In genomic region chr17:18236494-18236893, GRCh38 we compare ENCODE assay signal across 17 cellular contexts. TPM values are rescaled to one million over a fixed set of nuclear protein-coding genes. Genes with fewer than 3 reads are reported as not detected.
A peak's percentile ranks its signal among the peaks of the same experiment; 100 is the strongest.
DNase-seq lines count a peak whose midpoint lies in the region; ATAC-seq and TF ChIP-seq lines count a peak whose summit lies in the region.
"Had no signal": no experiment of that assay in that cellular context is flagged by ENCODE, and none has a peak within 500 bp of the region (broad histone marks: within the 10 kb centered on the region; RNA-seq: fewer than 3 reads in every experiment).

No MANE protein-coding gene starts in this region.

- H3K4me3 Mint-ChIP-seq in CD4-positive, CD25-positive, alpha-beta regulatory T cell, result no peak overlapping the region
- no peak overlapping the region for H3K4me3 Mint-ChIP-seq in GM23338
- H3K4me3 Mint-ChIP-seq in central memory CD8-positive, alpha-beta T cell, result no peak overlapping the region
- H3K4me3 Mint-ChIP-seq in naive thymus-derived CD8-positive, alpha-beta T cell, result no peak overlapping the region
- H3K4me3 Mint-ChIP-seq: CD8-positive, alpha-beta T cell had no signal

- no peak for DNase-seq in CD4-positive, CD25-positive, alpha-beta regulatory T cell
- DNase-seq in GM23338 (ENCODE audit: low spot score) (no peak), NCI-H146 treated with DMSO at 0.1 percent for 48 hours (lab: John Stamatoyannopoulos, UW; ENCODE audit: unreplicated experiment) (no peak), thyroid gland (no peak)
- no peak for DNase-seq in central memory CD8-positive, alpha-beta T cell (ENCODE audit: low spot score in 2 of 2)
- no peak for DNase-seq in naive thymus-derived CD8-positive, alpha-beta T cell
- DNase-seq: BE2C; CD8-positive, alpha-beta T cell; KBM-7; NCI-H1092; NCI-H1694 treated with DMSO at 0.1 percent for 48 hours; NCI-H446; Right ventricle myocardium superior had no signal

- H3K9me2 ChIP-seq in GM23338 (ENCODE audit: insufficient read depth), result no peaks in the 10 kb centered on the region

- peaks cover 13% of the 10 kb centered on the region for H3K36me3 ChIP-seq in CD4-positive, CD25-positive, alpha-beta regulatory T cell (ENCODE audit: control insufficient read depth, insufficient read depth, low read length)
- H3K36me3 ChIP-seq in GM23338 (ENCODE audit: insufficient read depth), result 0 out of 2 replicates have a peak, but pooled peaks cover 3% of the 10 kb centered on the region
- peaks cover 5 to 10% of the 10 kb centered on the region in 2 donors for H3K36me3 ChIP-seq in thyroid gland
- H3K36me3 ChIP-seq: BE2C had no signal

- peak overlapping the region in 2 of 3 donors; percentile 41 to 42 for H3K27ac Mint-ChIP-seq in CD4-positive, CD25-positive, alpha-beta regulatory T cell
- H3K27ac Mint-ChIP-seq in GM23338, result 0 out of 2 replicates have a peak overlapping the region, but pooled peaks have one; percentile 26
- H3K27ac Mint-ChIP-seq in central memory CD8-positive, alpha-beta T cell (ENCODE audit: low read depth), result peak overlapping the region; percentile 32
- no peak overlapping the region for H3K27ac Mint-ChIP-seq in naive thymus-derived CD8-positive, alpha-beta T cell
- H3K27ac Mint-ChIP-seq: CD8-positive, alpha-beta T cell had no signal

- H3K79me2 ChIP-seq in GM23338 (replicated peaks; ENCODE audit: insufficient read depth), result peaks cover 6% of the 10 kb centered on the region

- H3F3A ChIP-seq in GM23338 (replicated peaks; ENCODE audit: low read depth), result no peaks in the 10 kb centered on the region

- no peaks in the 10 kb centered on the region for H3K4me1 ChIP-seq in CD4-positive, CD25-positive, alpha-beta regulatory T cell (ENCODE audit: control insufficient read depth, insufficient read depth, low read length, poor library complexity, severe bottlenecking)
- H3K4me1 ChIP-seq in GM23338 (ENCODE audit: insufficient read depth) (no peaks in the 10 kb centered on the region), thyroid gland (no peaks in the 10 kb centered on the region)
- H3K4me1 ChIP-seq: BE2C, HAP-1 had no signal

- H3K27me3 ChIP-seq in CD4-positive, CD25-positive, alpha-beta regulatory T cell (ENCODE audit: control insufficient read depth, insufficient read depth, low read length), result no peaks in the 10 kb centered on the region
- H3K27me3 ChIP-seq in GM23338 (ENCODE audit: insufficient read depth) (no peaks in the 10 kb centered on the region), layer of hippocampus (ENCODE audit: control insufficient read depth, insufficient read depth, low read length) (no peaks in the 10 kb centered on the region), thyroid gland (no peaks in the 10 kb centered on the region)
- H3K27me3 ChIP-seq: BE2C had no signal

- H3K9me3 Mint-ChIP-seq in CD4-positive, CD25-positive, alpha-beta regulatory T cell, result no peaks in the 10 kb centered on the region
- no peaks in the 10 kb centered on the region for H3K9me3 Mint-ChIP-seq in GM23338
- no peaks in the 10 kb centered on the region for H3K9me3 Mint-ChIP-seq in central memory CD8-positive, alpha-beta T cell
- no peaks in the 10 kb centered on the region for H3K9me3 Mint-ChIP-seq in naive thymus-derived CD8-positive, alpha-beta T cell
- H3K9me3 Mint-ChIP-seq: CD8-positive, alpha-beta T cell had no signal

- no peak overlapping the region for H2AFZ ChIP-seq in GM23338

- no peaks in the 10 kb centered on the region for H3K4me1 Mint-ChIP-seq in CD4-positive, CD25-positive, alpha-beta regulatory T cell
- H3K4me1 Mint-ChIP-seq in GM23338, result no peaks in the 10 kb centered on the region
- peaks cover 5% of the 10 kb centered on the region for H3K4me1 Mint-ChIP-seq in central memory CD8-positive, alpha-beta T cell
- peaks cover 0 to 6% (median 0%) of the 10 kb centered on the region in 4 donors for H3K4me1 Mint-ChIP-seq in naive thymus-derived CD8-positive, alpha-beta T cell

- TF ChIP-seq CTCF in GM23338 (conservative IDR thresholded peaks at IDR 0.05; ENCODE audit: low read depth in 2 of 2), result no peak
- TF ChIP-seq CTCF in thyroid gland (IDR thresholded peaks at IDR 0.05), result no peak

- no peaks in the 10 kb centered on the region for H3K9me3 ChIP-seq in CD4-positive, CD25-positive, alpha-beta regulatory T cell (ENCODE audit: control insufficient read depth in 2 of 2, low read length in 2 of 2)
- no peaks in the 10 kb centered on the region for H3K9me3 ChIP-seq in thyroid gland
- H3K9me3 ChIP-seq: BE2C, HAP-1 had no signal

- H3K27me3 Mint-ChIP-seq in CD4-positive, CD25-positive, alpha-beta regulatory T cell, result no peaks in the 10 kb centered on the region
- H3K27me3 Mint-ChIP-seq in GM23338 (ENCODE audit: insufficient read depth, low read depth, poor library complexity), result peaks cover 5% of the 10 kb centered on the region
- H3K27me3 Mint-ChIP-seq in central memory CD8-positive, alpha-beta T cell, result no peaks in the 10 kb centered on the region
- no peaks in the 10 kb centered on the region for H3K27me3 Mint-ChIP-seq in naive thymus-derived CD8-positive, alpha-beta T cell

- H3K4me2 ChIP-seq in GM23338, result no peak overlapping the region

- intact Hi-C loops in thyroid gland (cut with DNase I), result no loop called here

- H4K20me1 ChIP-seq in GM23338 (replicated peaks; ENCODE audit: insufficient read depth), result no peaks in the 10 kb centered on the region; the same call in 1 of the 2 replicates

- H3K4me3 ChIP-seq in CD4-positive, CD25-positive, alpha-beta regulatory T cell (ENCODE audit: low read depth, low read length), result no peak overlapping the region
- H3K4me3 ChIP-seq in GM23338 (no peak overlapping the region), thyroid gland (replicated peaks in 1 of 3) (no peak overlapping the region)
- H3K4me3 ChIP-seq: HAP-1 had no signal

- no peak overlapping the region for H3K27ac ChIP-seq in CD4-positive, CD25-positive, alpha-beta regulatory T cell (ENCODE audit: insufficient read depth, low read length, poor library complexity, severe bottlenecking)
- H3K27ac ChIP-seq in GM23338 (ENCODE audit: low read depth) (no peak overlapping the region), layer of hippocampus (ENCODE audit: low read depth, low read length) (peak overlapping the region; percentile 57), thyroid gland (no peak overlapping the region)
- H3K27ac ChIP-seq: HL-60 had no signal

- ATAC-seq in CD4-positive, CD25-positive, alpha-beta regulatory T cell (ENCODE audit: low read depth in 2 of 2), result no peak
- ATAC-seq in GM23338, result no peak
- no peak for ATAC-seq in central memory CD8-positive, alpha-beta T cell (replicated peaks; ENCODE audit: extremely low read depth, poor library complexity, severe bottlenecking)
- ATAC-seq in GM18868 (IDR thresholded peaks at IDR 0.05; ENCODE audit: unreplicated experiment), result no peak
- no peak for ATAC-seq in naive thymus-derived CD8-positive, alpha-beta T cell
- ATAC-seq: CD8-positive, alpha-beta T cell had no signal

- WGBS in thyroid gland, 2 donors, result 92 to 93% methylated on average over 11 to 17 of the region's 18 CpGs

- H3K36me3 Mint-ChIP-seq in CD4-positive, CD25-positive, alpha-beta regulatory T cell, result peaks cover 13% of the 10 kb centered on the region
- peaks cover 39% of the 10 kb centered on the region for H3K36me3 Mint-ChIP-seq in GM23338 (ENCODE audit: low read depth)
- peaks cover 7% of the 10 kb centered on the region for H3K36me3 Mint-ChIP-seq in central memory CD8-positive, alpha-beta T cell (ENCODE audit: insufficient read depth)
- peaks cover 0 to 23% (median 0%) of the 10 kb centered on the region in 3 donors for H3K36me3 Mint-ChIP-seq in naive thymus-derived CD8-positive, alpha-beta T cell

- TF ChIP-seq POLR2A in thyroid gland (IDR thresholded peaks at IDR 0.05), result no peak

- POLR2A ChIA-PET in naive thymus-derived CD8-positive, alpha-beta T cell (lab: Charles Lee), result no interaction called here

TF ChIP-seq in GM23338, 12 proteins besides CTCF, POLR2A, EP300 and RAD21 (continues in another document):
- TF ChIP-seq NANOG (IDR thresholded peaks at IDR 0.05; ENCODE audit: borderline replicate concordance), result no peak
- no peak for TF ChIP-seq STAT1 (IDR thresholded peaks at IDR 0.05; ENCODE audit: unreplicated experiment)
- no peak for TF ChIP-seq CREB1 (CRISPR knock-in tag; IDR thresholded peaks at IDR 0.05; ENCODE audit: low read depth)
- TF ChIP-seq POLR2AphosphoS5 (IDR thresholded peaks at IDR 0.05; ENCODE audit: low read depth), result no peak
- TF ChIP-seq EZH2 (IDR thresholded peaks at IDR 0.05; ENCODE audit: low read depth, unreplicated experiment), result no peak

RNA-seq across cellular contexts. Expression of gene LLGL1, which starts 11.1 kb away (rescaled TPM):
- 16.6 TPM for total RNA-seq in CD4-positive, CD25-positive, alpha-beta regulatory T cell
- polyA plus RNA-seq in CD4-positive, CD25-positive, alpha-beta regulatory T cell, result 1 to 10 TPM; 1.0 to 2.2 (median 1.6) TPM
- total RNA-seq in GM23338 (2014; rRNA removed; shearing (Covaris generic)), result 118 and 129 TPM in 2 replicates
- 5.9 TPM in 2 replicates for polyA plus RNA-seq in GM23338 (2016; fragmentation: Nextera tagmentation; extraction: Ambion mirVana)
- total RNA-seq in thyroid gland, result 10 to 100 TPM; 14.5 to 19.4 (median 17.5) TPM
- total RNA-seq in naive thymus-derived CD8-positive, alpha-beta T cell, result 10 to 100 TPM; 16.8 to 17.3 TPM
- polyA plus RNA-seq in naive thymus-derived CD8-positive, alpha-beta T cell, result 1 to 10 TPM; 1.2 to 1.9 (median 1.5) TPM

RNA-seq across cellular contexts. Expression of gene FLII, which starts 22.0 kb away (rescaled TPM):
- total RNA-seq in CD4-positive, CD25-positive, alpha-beta regulatory T cell, result 344 TPM
- polyA plus RNA-seq in CD4-positive, CD25-positive, alpha-beta regulatory T cell, result 100 to 1,000 TPM; 123 to 154 (median 127) TPM
- 262 and 373 TPM in 2 replicates for total RNA-seq in GM23338 (2014; rRNA removed; shearing (Covaris generic))
- polyA plus RNA-seq in GM23338 (2016; fragmentation: Nextera tagmentation; extraction: Ambion mirVana), result 173 and 175 TPM in 2 replicates
- total RNA-seq in thyroid gland, result 100 to 1,000 TPM; 231 to 259 (median 241) TPM
- 100 to 1,000 TPM; 318 to 327 TPM for total RNA-seq in naive thymus-derived CD8-positive, alpha-beta T cell
- polyA plus RNA-seq in naive thymus-derived CD8-positive, alpha-beta T cell, result 100 to 1,000 TPM in 2 of 3 donors, 10 to 100 TPM in 1; 81.2 to 180 (median 100) TPM

RNA-seq across cellular contexts. Expression of gene MIEF2, which starts 24.0 kb away (rescaled TPM):
- 12.1 TPM for total RNA-seq in CD4-positive, CD25-positive, alpha-beta regulatory T cell
- polyA plus RNA-seq in CD4-positive, CD25-positive, alpha-beta regulatory T cell, result 10 to 100 TPM; 11.7 to 19.9 (median 15.2) TPM
- 24.9 and 26.5 TPM in 2 replicates for total RNA-seq in GM23338 (2014; rRNA removed; shearing (Covaris generic))
- 4.9 and 8.2 TPM in 2 replicates for polyA plus RNA-seq in GM23338 (2016; fragmentation: Nextera tagmentation; extraction: Ambion mirVana)
- 10 to 100 TPM; 25.7 to 47.0 (median 34.9) TPM for total RNA-seq in thyroid gland
- 10 to 100 TPM; 16.7 to 17.4 TPM for total RNA-seq in naive thymus-derived CD8-positive, alpha-beta T cell
- 10 to 100 TPM; 10.7 to 14.4 (median 10.8) TPM for polyA plus RNA-seq in naive thymus-derived CD8-positive, alpha-beta T cell

RNA-seq across cellular contexts. Expression of gene ALKBH5, which starts 52.9 kb away (rescaled TPM):
- total RNA-seq in CD4-positive, CD25-positive, alpha-beta regulatory T cell, result 118 TPM
- 100 to 1,000 TPM; 102 to 123 (median 115) TPM for polyA plus RNA-seq in CD4-positive, CD25-positive, alpha-beta regulatory T cell
- 103 and 117 TPM in 2 replicates for total RNA-seq in GM23338 (2014; rRNA removed; shearing (Covaris generic))
- 32.2 TPM in 2 replicates for polyA plus RNA-seq in GM23338 (2016; fragmentation: Nextera tagmentation; extraction: Ambion mirVana)
- 100 to 1,000 TPM; 123 to 169 (median 159) TPM for total RNA-seq in thyroid gland
- 100 to 1,000 TPM; 109 to 120 TPM for total RNA-seq in naive thymus-derived CD8-positive, alpha-beta T cell
- polyA plus RNA-seq in naive thymus-derived CD8-positive, alpha-beta T cell, result 100 to 1,000 TPM; 125 to 148 (median 129) TPM

Comparison
In these comparisons a context has a peak if more than half of its experiments do, and no peak if none do; other contexts are left out.
1. H3K27ac Mint-ChIP-seq: peak in CD4-positive, CD25-positive, alpha-beta regulatory T cell (2 of 3), GM23338 (single experiment) and central memory CD8-positive, alpha-beta T cell (single experiment); none in naive thymus-derived CD8-positive, alpha-beta T cell (0 of 10).